ENCODE assay signal across 25 cellular contexts in genomic region chr12:34363050-34363673, GRCh38.
DNase-seq lines count a peak whose midpoint lies in the region; ATAC-seq and TF ChIP-seq lines count a peak whose summit lies in the region.
"Had no signal": no experiment of that assay in that cellular context is flagged by ENCODE, and none has a peak within 500 bp of the region (broad histone marks: within the 10 kb centered on the region; RNA-seq: fewer than 3 reads in every experiment).

No MANE protein-coding gene starts in this region.

- DNase-seq in NCI-H146 (lab: John Stamatoyannopoulos, UW) (peak; percentile 10), NCI-H146 treated with DMSO at 0.1 percent for 48 hours (lab: John Stamatoyannopoulos, UW; ENCODE audit: unreplicated experiment) (no peak), GM03348 (ENCODE audit: low spot score) (peak; percentile 14), NCI-H748 (lab: John Stamatoyannopoulos, UW; ENCODE audit: unreplicated experiment) (peak; percentile 91), NCI-H2029 treated with DMSO at 0.1 percent for 48 hours (lab: John Stamatoyannopoulos, UW) (no peak), DMS 273 (lab: John Stamatoyannopoulos, UW; ENCODE audit: unreplicated experiment) (no peak), HUDEP-2 (lab: John Stamatoyannopoulos, UW; ENCODE audit: unreplicated experiment in 76 of 76) (no peak)
- DNase-seq: activated CD4-positive, alpha-beta T cell treated with anti-CD3 and anti-CD28 coated beads for 48 hours; amygdala; dorsolateral prefrontal cortex; esophagus squamous epithelium; foreskin keratinocyte; GOT3; head of caudate nucleus; HFFc6; left ventricle myocardium inferior; mesendoderm; NCI-H1436 treated with DMSO at 0.1 percent for 48 hours; NCI-H524 treated with DMSO at 0.1 percent for 48 hours; retina; small intestine; stimulated activated naive CD8-positive, alpha-beta T cell treated with anti-CD3 and anti-CD28 coated beads, Interleukin-15, Interleukin-2, amounts not matched to agents 100 U/mL and 50 U/mL, for 24 hours; upper lobe of right lung; WERI-Rb-1 had no signal

- peak; percentile 46 for ATAC-seq in SK-N-SH treated with all-trans-retinoic acid at 6 μM for 48 hours
- ATAC-seq: foreskin keratinocyte; stimulated activated naive CD8-positive, alpha-beta T cell treated with anti-CD3 and anti-CD28 coated beads, Interleukin-15, Interleukin-2, amounts not matched to agents 100 U/mL and 50 U/mL, for 24 hours; upper lobe of right lung had no signal

TF ChIP-seq in SK-N-SH treated with all-trans-retinoic acid at 6 μM for 48 hours, 23 proteins besides CTCF, POLR2A, EP300 and RAD21:
- TF ChIP-seq ESRRG (CRISPR knock-in tag; IDR thresholded peaks at IDR 0.05) (no peak), OSR1 (CRISPR knock-in tag; IDR thresholded peaks at IDR 0.05) (no peak), ARNTL (CRISPR knock-in tag; IDR thresholded peaks at IDR 0.05; ENCODE audit: borderline replicate concordance, low read depth) (no peak), TSHZ2 (CRISPR knock-in tag; IDR thresholded peaks at IDR 0.05) (no peak), ISL1 (CRISPR knock-in tag; IDR thresholded peaks at IDR 0.05) (no peak), PPARA (CRISPR knock-in tag; IDR thresholded peaks at IDR 0.05; ENCODE audit: borderline replicate concordance) (no peak)
TF ChIP-seq in SK-N-SH treated with all-trans-retinoic acid at 6 μM for 48 hours: peak in this region for 0.

Comparison
In these comparisons a context has a peak if more than half of its experiments do, and no peak if none do; other contexts are left out.
1. DNase-seq: peak in NCI-H146 (single experiment), GM03348 (single experiment) and NCI-H748 (single experiment); none in NCI-H146 treated with DMSO at 0.1 percent for 48 hours (single experiment), NCI-H2029 treated with DMSO at 0.1 percent for 48 hours (single experiment), DMS 273 (single experiment) and HUDEP-2 (0 of 76).